Comparison of ENCODE assay signal across 1 cellular context in the genomic region with DNA sequence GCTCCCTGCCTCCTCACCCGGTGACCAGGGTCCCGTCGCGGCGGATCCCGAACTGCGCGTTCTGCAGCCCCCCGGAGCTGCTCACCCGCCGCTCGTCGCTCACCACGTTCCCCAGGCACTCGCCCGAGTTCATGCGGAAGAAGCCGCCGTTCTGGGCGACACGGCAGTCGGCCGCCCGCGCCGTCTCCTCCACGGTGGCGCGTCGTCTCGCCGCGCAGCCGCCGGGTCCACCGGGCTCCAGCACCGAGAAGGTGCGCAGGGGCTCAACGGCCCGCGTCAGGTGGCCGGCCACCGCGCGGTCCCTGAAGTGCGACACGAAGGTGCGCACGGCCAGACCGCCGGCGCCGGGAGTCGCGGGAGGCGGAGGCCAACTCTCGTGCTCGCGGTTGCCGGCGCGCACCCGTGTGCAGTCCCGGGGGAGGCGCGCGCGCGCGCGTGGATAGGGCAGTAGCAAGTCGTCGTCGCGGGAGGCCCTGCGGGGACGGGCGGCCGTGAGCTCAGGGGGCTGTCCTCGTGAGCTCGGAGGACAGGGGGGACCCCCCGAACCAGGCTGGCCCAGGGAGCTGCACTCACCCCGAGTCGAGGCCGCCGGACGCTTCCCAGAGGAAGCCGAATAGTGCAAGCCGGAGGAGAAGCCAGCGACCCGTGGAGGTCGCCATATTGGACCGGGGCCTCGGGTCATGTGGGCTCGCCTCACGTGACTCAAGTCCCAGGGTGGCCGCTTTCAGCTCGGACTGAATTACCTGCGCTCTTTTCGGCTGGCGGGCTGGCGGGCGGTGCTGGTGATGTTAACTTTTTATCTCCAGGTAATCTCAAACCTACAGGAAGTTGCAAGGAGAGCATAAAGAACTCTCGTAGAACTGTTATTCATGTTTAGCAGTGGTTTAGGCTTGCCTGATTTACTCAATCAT.
TF ChIP-seq lines count a peak whose summit lies in the region.

A gene with protein sequence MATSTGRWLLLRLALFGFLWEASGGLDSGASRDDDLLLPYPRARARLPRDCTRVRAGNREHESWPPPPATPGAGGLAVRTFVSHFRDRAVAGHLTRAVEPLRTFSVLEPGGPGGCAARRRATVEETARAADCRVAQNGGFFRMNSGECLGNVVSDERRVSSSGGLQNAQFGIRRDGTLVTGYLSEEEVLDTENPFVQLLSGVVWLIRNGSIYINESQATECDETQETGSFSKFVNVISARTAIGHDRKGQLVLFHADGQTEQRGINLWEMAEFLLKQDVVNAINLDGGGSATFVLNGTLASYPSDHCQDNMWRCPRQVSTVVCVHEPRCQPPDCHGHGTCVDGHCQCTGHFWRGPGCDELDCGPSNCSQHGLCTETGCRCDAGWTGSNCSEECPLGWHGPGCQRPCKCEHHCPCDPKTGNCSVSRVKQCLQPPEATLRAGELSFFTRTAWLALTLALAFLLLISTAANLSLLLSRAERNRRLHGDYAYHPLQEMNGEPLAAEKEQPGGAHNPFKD (minus strand): TSS at position 680 of the 911 bp plus-strand sequence. CDS start 21 bp downstream, at position 659.

TF ChIP-seq in HepG2, 621 proteins besides CTCF, POLR2A, EP300 and RAD21 (continued from another document and continues in another):
- TF ChIP-seq, protein P1, sequence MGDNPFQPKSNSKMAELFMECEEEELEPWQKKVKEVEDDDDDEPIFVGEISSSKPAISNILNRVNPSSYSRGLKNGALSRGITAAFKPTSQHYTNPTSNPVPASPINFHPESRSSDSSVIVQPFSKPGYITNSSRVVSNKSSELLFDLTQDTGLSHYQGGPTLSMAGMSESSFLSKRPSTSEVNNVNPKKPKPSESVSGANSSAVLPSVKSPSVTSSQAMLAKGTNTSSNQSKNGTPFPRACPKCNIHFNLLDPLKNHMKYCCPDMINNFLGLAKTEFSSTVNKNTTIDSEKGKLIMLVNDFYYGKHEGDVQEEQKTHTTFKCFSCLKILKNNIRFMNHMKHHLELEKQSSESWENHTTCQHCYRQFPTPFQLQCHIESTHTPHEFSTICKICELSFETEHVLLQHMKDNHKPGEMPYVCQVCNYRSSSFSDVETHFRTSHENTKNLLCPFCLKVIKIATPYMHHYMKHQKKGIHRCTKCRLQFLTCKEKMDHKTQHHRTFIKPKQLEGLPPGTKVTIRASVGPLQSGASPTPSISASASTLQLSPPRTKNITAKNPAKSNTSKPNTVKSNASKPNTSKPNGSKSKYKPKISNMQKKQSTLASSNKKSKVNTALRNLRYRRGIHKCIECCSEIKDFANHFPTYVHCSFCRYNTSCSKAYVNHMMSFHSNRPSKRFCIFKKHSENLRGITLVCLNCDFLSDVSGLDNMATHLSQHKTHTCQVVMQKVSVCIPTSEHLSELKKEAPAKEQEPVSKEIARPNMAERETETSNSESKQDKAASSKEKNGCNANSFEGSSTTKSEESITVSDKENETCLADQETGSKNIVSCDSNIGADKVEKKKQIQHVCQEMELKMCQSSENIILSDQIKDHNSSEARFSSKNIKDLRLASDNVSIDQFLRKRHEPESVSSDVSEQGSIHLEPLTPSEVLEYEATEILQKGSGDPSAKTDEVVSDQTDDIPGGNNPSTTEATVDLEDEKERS (CRISPR knock-in tag; IDR thresholded peaks at IDR 0.05): peak; percentile 90
- TF ChIP-seq, protein P2, sequence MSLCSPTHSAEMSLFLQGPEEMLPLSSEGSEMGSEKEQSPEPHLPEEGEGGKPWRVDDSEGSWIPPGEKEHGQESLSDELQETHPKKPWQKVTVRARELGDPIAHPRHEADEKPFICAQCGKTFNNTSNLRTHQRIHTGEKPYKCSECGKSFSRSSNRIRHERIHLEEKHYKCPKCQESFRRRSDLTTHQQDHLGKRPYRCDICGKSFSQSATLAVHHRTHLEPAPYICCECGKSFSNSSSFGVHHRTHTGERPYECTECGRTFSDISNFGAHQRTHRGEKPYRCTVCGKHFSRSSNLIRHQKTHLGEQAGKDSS (CRISPR knock-in tag; IDR thresholded peaks at IDR 0.05; ENCODE audit: borderline replicate concordance, low read depth): peak; percentile 19; the same call in 1 of the 2 replicates
- TF ChIP-seq, protein P3, sequence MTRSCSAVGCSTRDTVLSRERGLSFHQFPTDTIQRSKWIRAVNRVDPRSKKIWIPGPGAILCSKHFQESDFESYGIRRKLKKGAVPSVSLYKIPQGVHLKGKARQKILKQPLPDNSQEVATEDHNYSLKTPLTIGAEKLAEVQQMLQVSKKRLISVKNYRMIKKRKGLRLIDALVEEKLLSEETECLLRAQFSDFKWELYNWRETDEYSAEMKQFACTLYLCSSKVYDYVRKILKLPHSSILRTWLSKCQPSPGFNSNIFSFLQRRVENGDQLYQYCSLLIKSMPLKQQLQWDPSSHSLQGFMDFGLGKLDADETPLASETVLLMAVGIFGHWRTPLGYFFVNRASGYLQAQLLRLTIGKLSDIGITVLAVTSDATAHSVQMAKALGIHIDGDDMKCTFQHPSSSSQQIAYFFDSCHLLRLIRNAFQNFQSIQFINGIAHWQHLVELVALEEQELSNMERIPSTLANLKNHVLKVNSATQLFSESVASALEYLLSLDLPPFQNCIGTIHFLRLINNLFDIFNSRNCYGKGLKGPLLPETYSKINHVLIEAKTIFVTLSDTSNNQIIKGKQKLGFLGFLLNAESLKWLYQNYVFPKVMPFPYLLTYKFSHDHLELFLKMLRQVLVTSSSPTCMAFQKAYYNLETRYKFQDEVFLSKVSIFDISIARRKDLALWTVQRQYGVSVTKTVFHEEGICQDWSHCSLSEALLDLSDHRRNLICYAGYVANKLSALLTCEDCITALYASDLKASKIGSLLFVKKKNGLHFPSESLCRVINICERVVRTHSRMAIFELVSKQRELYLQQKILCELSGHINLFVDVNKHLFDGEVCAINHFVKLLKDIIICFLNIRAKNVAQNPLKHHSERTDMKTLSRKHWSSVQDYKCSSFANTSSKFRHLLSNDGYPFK (CRISPR knock-in tag; IDR thresholded peaks at IDR 0.05; ENCODE audit: borderline replicate concordance): peak; percentile 83; the same call in 1 of the 2 replicates
- TF ChIP-seq, protein P4, sequence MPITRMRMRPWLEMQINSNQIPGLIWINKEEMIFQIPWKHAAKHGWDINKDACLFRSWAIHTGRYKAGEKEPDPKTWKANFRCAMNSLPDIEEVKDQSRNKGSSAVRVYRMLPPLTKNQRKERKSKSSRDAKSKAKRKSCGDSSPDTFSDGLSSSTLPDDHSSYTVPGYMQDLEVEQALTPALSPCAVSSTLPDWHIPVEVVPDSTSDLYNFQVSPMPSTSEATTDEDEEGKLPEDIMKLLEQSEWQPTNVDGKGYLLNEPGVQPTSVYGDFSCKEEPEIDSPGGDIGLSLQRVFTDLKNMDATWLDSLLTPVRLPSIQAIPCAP (CRISPR knock-in tag; IDR thresholded peaks at IDR 0.05; ENCODE audit: low read depth): no peak; the same call in 1 of the 2 replicates
- TF ChIP-seq ZNF615 (CRISPR knock-in tag; IDR thresholded peaks at IDR 0.05; ENCODE audit: borderline replicate concordance) (peak; percentile 55; the same call in 1 of the 2 replicates), EEA1 (CRISPR knock-in tag; IDR thresholded peaks at IDR 0.05; ENCODE audit: borderline replicate concordance) (no peak; the same call in 1 of the 2 replicates), MAFK (conservative IDR thresholded peaks at IDR 0.05 in 1 of 2, IDR thresholded peaks at IDR 0.05 in 1 of 2; ENCODE audit: low read length in 2 of 2) (peak in 1 of 2 experiments; percentile 80; a peak in 2 of 4 replicates), FOXC1 (CRISPR knock-in tag; IDR thresholded peaks at IDR 0.05; ENCODE audit: borderline replicate concordance) (peak; percentile 94; the same call in 1 of the 2 replicates), NR3C1 (CRISPR knock-in tag; IDR thresholded peaks at IDR 0.05) (no peak; the same call in 1 of the 2 replicates), GPN1 (CRISPR knock-in tag; IDR thresholded peaks at IDR 0.05; ENCODE audit: borderline replicate concordance) (no peak), MTF1 (CRISPR knock-in tag; IDR thresholded peaks at IDR 0.05) (peak; percentile 85), ZC3H4 (CRISPR knock-in tag; IDR thresholded peaks at IDR 0.05; ENCODE audit: borderline replicate concordance) (no peak), TAF15 (IDR thresholded peaks at IDR 0.05; ENCODE audit: low read depth, low read length, poor library complexity, severe bottlenecking) (no peak), AKAP8 (CRISPR knock-in tag; IDR thresholded peaks at IDR 0.05) (peak; percentile 40; the same call in 1 of the 2 replicates), PHF20 (CRISPR knock-in tag; IDR thresholded peaks at IDR 0.05) (peak; percentile 100), RFXAP (CRISPR knock-in tag; IDR thresholded peaks at IDR 0.05; ENCODE audit: borderline replicate concordance) (peak; percentile 96), ETV5 (CRISPR knock-in tag; IDR thresholded peaks at IDR 0.05; ENCODE audit: borderline replicate concordance) (peak; percentile 69), ZFP36L2 (CRISPR knock-in tag; IDR thresholded peaks at IDR 0.05) (no peak), MEIS1 (CRISPR knock-in tag; IDR thresholded peaks at IDR 0.05; ENCODE audit: borderline replicate concordance) (no peak)
- TF ChIP-seq, protein P5, sequence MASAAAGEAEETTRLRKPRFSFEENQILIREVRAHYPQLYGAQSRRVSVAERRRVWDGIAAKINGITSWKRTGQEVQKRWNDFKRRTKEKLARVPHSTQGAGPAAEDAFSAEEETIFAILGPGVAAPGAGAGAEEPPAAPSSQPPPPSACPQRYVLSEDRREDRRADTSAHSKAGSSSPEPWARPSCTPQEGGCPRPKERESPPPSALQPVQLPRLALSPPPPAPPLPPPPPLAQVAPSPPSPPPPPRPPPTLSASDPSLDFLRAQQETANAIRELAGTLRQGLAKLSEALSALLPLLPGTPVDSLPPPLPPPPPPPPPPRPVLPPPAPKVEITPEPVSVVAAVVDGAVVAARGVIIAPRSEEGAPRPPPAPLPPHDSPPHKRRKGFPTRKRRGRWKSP (CRISPR knock-in tag; IDR thresholded peaks at IDR 0.05): peak; percentile 14; the same call in 1 of the 2 replicates
- TF ChIP-seq, protein P6, sequence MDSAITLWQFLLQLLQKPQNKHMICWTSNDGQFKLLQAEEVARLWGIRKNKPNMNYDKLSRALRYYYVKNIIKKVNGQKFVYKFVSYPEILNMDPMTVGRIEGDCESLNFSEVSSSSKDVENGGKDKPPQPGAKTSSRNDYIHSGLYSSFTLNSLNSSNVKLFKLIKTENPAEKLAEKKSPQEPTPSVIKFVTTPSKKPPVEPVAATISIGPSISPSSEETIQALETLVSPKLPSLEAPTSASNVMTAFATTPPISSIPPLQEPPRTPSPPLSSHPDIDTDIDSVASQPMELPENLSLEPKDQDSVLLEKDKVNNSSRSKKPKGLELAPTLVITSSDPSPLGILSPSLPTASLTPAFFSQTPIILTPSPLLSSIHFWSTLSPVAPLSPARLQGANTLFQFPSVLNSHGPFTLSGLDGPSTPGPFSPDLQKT (CRISPR knock-in tag; IDR thresholded peaks at IDR 0.05; ENCODE audit: borderline replicate concordance): no peak; the same call in 1 of the 2 replicates
- TF ChIP-seq, protein P7, sequence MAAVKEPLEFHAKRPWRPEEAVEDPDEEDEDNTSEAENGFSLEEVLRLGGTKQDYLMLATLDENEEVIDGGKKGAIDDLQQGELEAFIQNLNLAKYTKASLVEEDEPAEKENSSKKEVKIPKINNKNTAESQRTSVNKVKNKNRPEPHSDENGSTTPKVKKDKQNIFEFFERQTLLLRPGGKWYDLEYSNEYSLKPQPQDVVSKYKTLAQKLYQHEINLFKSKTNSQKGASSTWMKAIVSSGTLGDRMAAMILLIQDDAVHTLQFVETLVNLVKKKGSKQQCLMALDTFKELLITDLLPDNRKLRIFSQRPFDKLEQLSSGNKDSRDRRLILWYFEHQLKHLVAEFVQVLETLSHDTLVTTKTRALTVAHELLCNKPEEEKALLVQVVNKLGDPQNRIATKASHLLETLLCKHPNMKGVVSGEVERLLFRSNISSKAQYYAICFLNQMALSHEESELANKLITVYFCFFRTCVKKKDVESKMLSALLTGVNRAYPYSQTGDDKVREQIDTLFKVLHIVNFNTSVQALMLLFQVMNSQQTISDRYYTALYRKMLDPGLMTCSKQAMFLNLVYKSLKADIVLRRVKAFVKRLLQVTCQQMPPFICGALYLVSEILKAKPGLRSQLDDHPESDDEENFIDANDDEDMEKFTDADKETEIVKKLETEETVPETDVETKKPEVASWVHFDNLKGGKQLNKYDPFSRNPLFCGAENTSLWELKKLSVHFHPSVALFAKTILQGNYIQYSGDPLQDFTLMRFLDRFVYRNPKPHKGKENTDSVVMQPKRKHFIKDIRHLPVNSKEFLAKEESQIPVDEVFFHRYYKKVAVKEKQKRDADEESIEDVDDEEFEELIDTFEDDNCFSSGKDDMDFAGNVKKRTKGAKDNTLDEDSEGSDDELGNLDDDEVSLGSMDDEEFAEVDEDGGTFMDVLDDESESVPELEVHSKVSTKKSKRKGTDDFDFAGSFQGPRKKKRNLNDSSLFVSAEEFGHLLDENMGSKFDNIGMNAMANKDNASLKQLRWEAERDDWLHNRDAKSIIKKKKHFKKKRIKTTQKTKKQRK (IDR thresholded peaks at IDR 0.05; ENCODE audit: low read length): no peak
- TF ChIP-seq, protein P8, sequence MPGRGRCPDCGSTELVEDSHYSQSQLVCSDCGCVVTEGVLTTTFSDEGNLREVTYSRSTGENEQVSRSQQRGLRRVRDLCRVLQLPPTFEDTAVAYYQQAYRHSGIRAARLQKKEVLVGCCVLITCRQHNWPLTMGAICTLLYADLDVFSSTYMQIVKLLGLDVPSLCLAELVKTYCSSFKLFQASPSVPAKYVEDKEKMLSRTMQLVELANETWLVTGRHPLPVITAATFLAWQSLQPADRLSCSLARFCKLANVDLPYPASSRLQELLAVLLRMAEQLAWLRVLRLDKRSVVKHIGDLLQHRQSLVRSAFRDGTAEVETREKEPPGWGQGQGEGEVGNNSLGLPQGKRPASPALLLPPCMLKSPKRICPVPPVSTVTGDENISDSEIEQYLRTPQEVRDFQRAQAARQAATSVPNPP (CRISPR knock-in tag; IDR thresholded peaks at IDR 0.05): no peak; the same call in none of the 2 replicates
- TF ChIP-seq, protein P9, sequence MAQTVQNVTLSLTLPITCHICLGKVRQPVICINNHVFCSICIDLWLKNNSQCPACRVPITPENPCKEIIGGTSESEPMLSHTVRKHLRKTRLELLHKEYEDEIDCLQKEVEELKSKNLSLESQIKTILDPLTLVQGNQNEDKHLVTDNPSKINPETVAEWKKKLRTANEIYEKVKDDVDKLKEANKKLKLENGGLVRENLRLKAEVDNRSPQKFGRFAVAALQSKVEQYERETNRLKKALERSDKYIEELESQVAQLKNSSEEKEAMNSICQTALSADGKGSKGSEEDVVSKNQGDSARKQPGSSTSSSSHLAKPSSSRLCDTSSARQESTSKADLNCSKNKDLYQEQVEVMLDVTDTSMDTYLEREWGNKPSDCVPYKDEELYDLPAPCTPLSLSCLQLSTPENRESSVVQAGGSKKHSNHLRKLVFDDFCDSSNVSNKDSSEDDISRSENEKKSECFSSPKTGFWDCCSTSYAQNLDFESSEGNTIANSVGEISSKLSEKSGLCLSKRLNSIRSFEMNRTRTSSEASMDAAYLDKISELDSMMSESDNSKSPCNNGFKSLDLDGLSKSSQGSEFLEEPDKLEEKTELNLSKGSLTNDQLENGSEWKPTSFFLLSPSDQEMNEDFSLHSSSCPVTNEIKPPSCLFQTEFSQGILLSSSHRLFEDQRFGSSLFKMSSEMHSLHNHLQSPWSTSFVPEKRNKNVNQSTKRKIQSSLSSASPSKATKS (CRISPR knock-in tag; IDR thresholded peaks at IDR 0.05): no peak
